In the genomic region with DNA sequence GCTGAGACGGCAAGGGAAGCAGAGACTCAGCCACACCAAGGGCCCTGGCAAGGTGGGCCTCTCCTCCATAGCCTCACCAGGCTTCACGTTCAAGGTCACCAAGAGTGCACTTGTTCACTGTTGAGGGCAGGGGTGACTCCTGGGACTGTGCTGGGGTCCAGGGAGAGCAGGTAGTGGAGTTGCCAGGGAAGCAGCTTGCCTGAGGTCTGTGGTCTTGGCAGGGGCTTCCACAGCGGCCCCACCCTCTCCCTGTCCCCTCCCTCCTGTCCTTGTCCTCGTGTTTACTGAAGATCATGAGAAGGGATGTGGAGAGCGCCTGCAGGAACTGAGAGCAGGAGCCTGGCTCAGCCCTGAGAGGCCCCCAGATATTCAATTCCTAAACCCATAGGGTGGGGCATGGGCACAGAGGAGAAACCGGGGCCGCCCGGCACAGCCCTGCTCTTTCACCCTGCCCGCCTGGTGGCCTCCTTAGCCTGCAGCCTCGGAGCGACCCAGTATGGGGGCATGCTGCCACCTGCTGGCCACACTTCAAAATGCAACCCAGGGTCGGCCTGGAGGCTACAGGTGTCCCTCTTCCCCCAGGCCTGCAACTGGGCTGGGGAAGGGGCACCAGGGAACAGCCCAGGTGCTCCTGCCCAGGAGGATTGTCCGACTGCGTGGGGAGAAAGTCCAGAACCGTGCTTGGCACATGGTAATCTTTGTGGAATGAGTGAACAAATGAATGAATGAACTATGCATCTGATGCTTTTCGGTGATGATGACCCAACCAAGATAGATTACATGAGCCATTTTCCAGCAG, we compare ENCODE assay signal across 8 cellular contexts. TPM values are rescaled to one million over a fixed set of nuclear protein-coding genes. Genes with fewer than 3 reads are reported as not detected.
DNase-seq lines count a peak whose midpoint lies in the region; ATAC-seq, FAIRE-seq and TF ChIP-seq lines count a peak whose summit lies in the region.
"Not testable (repeated sequence)": the region's sequence is repeated elsewhere in the genome, so short reads cannot be mapped to it uniquely, and the experiment has no call there.

No MANE protein-coding gene starts in this region.

- H3K79me2 ChIP-seq in HCT116 (ENCODE audit: insufficient read depth, low read length), result not testable (repeated sequence)

- H3K4me3 ChIP-seq in HCT116 (replicated peaks in 1 of 2; ENCODE audit: low read depth in 1 of 2, low read length in 2 of 2); pancreas; thoracic aorta: not testable (repeated sequence)

- H3K27me3 ChIP-seq in HCT116 (ENCODE audit: insufficient read depth, low read length); pancreas; thoracic aorta (replicated peaks; ENCODE audit: insufficient read depth): not testable (repeated sequence)

- RAD21 ChIA-PET in HCT116 (lab: Charles Lee; ENCODE audit: low non-redundant PET in 1 of 2, low total read pairs in 2 of 2, uncharacterized antibody in 2 of 2, unreplicated experiment in 2 of 2), result interaction anchor here in 1 of 2 experiments (1.0 kb wide), 1 partner anchor 73 kb away, joined by 4 read pairs; no protein-coding TSS in a partner anchor

- not testable (repeated sequence) for H3K27ac ChIP-seq in HCT116 (ENCODE audit: low read depth, low read length); pancreas; thoracic aorta

- not testable (repeated sequence) for FAIRE-seq in pancreas (lab: Jason Lieb, UNC)

- peak; percentile 76 for ATAC-seq in HCT116
- ATAC-seq in pancreas, result peak; percentile 87 to 95 (median 92)
- peak; percentile 82 for ATAC-seq in thoracic aorta (ENCODE audit: insufficient number of reproducible peaks, low FRiP score, low read depth)

- H3K4me2 ChIP-seq in HCT116 (ENCODE audit: low read length), result peak overlapping the region; percentile 35; the same call in 1 of the 2 replicates

- TF ChIP-seq CTCF in HCT116 (IDR thresholded peaks at IDR 0.05 in 2 of 3, conservative IDR thresholded peaks at IDR 0.05 in 1 of 3; ENCODE audit: borderline replicate concordance in 1 of 3, insufficient read depth in 1 of 3, low read depth in 2 of 3, low read length in 2 of 3) (peak; percentile 79 to 88 (median 84)), pancreas (IDR thresholded peaks at IDR 0.05) (peak; percentile 85 to 97 (median 92)), thoracic aorta (IDR thresholded peaks at IDR 0.05) (peak; percentile 89)

- intact Hi-C loops in HCT116 (cut with micrococcal nuclease), result loop anchor here (1.0 to 5.0 kb wide), 6 partner anchors 74 to 640 kb away; no protein-coding TSS in a partner anchor
- intact Hi-C loops in pancreas (cut with DNase I), result not testable (repeated sequence)

- not testable (repeated sequence) for H3K36me3 ChIP-seq in HCT116 (ENCODE audit: control insufficient read depth in 1 of 2, insufficient read depth in 2 of 2, low read length in 2 of 2); pancreas; thoracic aorta

- DNase-seq in GF-D8 (lab: John Stamatoyannopoulos, UW) (peak; percentile 17), HCT116 (ENCODE audit: low read depth, low spot score) (peak; percentile 36), NCI-H1048 (lab: John Stamatoyannopoulos, UW) (peak; percentile 10), SKM-1 treated with dmso at 0.1 percent for 144 hours (lab: John Stamatoyannopoulos, UW; ENCODE audit: unreplicated experiment) (peak; percentile 52), germinal center (ENCODE audit: low spot score) (peak; percentile 83), pancreas (peak; percentile 65 to 98 (median 88)), thoracic aorta (ENCODE audit: low spot score) (peak; percentile 16)
- peak; percentile 85 to 95 (median 86) for DNase-seq in activated naive CD4-positive, alpha-beta T cell (lab: John Stamatoyannopoulos, UW)

- CTCF ChIA-PET in HCT116 (lab: Charles Lee), result interaction anchor here (1.1 to 2.2 kb wide), 7 partner anchors 73 to 590 kb away, joined by 3 to 14 read pairs (median 6); no protein-coding TSS in a partner anchor

- POLR2A ChIA-PET in HCT116 (lab: Charles Lee), result not testable (repeated sequence)

- H3K9me2 ChIP-seq in HCT116 (ENCODE audit: insufficient read depth), result not testable (repeated sequence)

- H2AFZ ChIP-seq in HCT116 (ENCODE audit: low read depth, low read length, poor library complexity, severe bottlenecking), result not testable (repeated sequence)

- not testable (repeated sequence) for H4K20me1 ChIP-seq in HCT116 (ENCODE audit: insufficient read depth)

- not testable (repeated sequence) for H3K9ac ChIP-seq in HCT116 (ENCODE audit: low read length)

- not testable (repeated sequence) for TF ChIP-seq POLR2A in HCT116 (IDR thresholded peaks at IDR 0.05; ENCODE audit: borderline replicate concordance, extremely low read depth, insufficient read depth, insufficient read length)

- TF ChIP-seq RAD21 in HCT116 (IDR thresholded peaks at IDR 0.05; ENCODE audit: low read depth), result peak; percentile 93

- H3K9me3 ChIP-seq in HCT116 (ENCODE audit: control insufficient read depth in 1 of 2, insufficient read depth in 1 of 2, low read depth in 1 of 2, low read length in 2 of 2); pancreas; thoracic aorta: not testable (repeated sequence)

- not testable (repeated sequence) for BruUV-seq in HCT116 (replicated peaks; lab: Mats Ljungman, UMichigan)

- 10 to 12% methylated on average over 14 to 16 of the region's 16 CpGs for WGBS in pancreas, 2 donors

- H3K4me1 ChIP-seq in HCT116 (ENCODE audit: control insufficient read depth in 1 of 2, insufficient read depth in 2 of 2, low read length in 2 of 2), result peaks cover 0 to 13% of the 10 kb centered on the region in 2 experiments; a peak in 2 of 4 replicates
- not testable (repeated sequence) for H3K4me1 ChIP-seq in pancreas; thoracic aorta (ENCODE audit: control insufficient read depth in 1 of 2, low read depth in 2 of 2)

RNA-seq across cellular contexts. Expression of a gene that starts 15.5 kb away (rescaled TPM):
- total RNA-seq in HCT116 (2021; ENCODE audit: unreplicated experiment) (not detected), pancreas (not detected), thoracic aorta (not detected)
- not detected in 2 replicates for polyA plus RNA-seq in HCT116 (2012)
- not detected for polyA plus RNA-seq in pancreas

RNA-seq across cellular contexts. Expression of a gene that starts 33.8 kb away (rescaled TPM):
- 0.10 TPM for total RNA-seq in HCT116 (2021; ENCODE audit: unreplicated experiment)
- 0.05 TPM in 1 of 2 replicates, not detected in the other for polyA plus RNA-seq in HCT116 (2012)
- total RNA-seq in pancreas, result not detected
- not detected for polyA plus RNA-seq in pancreas
- not detected for total RNA-seq in thoracic aorta

RNA-seq across cellular contexts. Expression of a gene that starts 47.2 kb away (rescaled TPM):
- total RNA-seq in HCT116 (2021; ENCODE audit: unreplicated experiment) (not detected), pancreas (1 to 10 TPM in 1 of 6 donors, under 1 TPM in 3, not detected in 2; 0.47 to 1.1 (median 0.76) TPM), thoracic aorta (1 to 10 TPM; 1.6 to 2.8 TPM)
- polyA plus RNA-seq in HCT116 (2012), result not detected in 2 replicates
- polyA plus RNA-seq in pancreas, result under 1 TPM; 0.30 to 0.99 TPM

Comparison
In these comparisons a context has a peak if more than half of its experiments do, and no peak if none do; other contexts are left out.
1. DNase-seq: peak in every context shown above with its lines; median percentile 88 in pancreas; 86 in activated naive CD4-positive, alpha-beta T cell; 83 in germinal center; 52 in SKM-1 treated with dmso at 0.1 percent for 144 hours; 36 in HCT116; 17 in GF-D8; 16 in thoracic aorta; 10 in NCI-H1048.